Comparison of ENCODE assay signal across 8 cellular contexts in genomic region chr7:149771199-149771636, GRCh38. TPM values are rescaled to one million over a fixed set of nuclear protein-coding genes. Genes with fewer than 3 reads are reported as not detected.
DNase-seq lines count a peak whose midpoint lies in the region; ATAC-seq and TF ChIP-seq lines count a peak whose summit lies in the region.

No MANE protein-coding gene starts in this region.

- POLR2A ChIA-PET in RWPE1 (lab: Yijun Ruan, JAX; ENCODE audit: low non-redundant PET), result no interaction called here

- H3K36me3 ChIP-seq in GM06990 (ENCODE audit: control insufficient read depth, insufficient read depth, low read length) (no peaks in the 10 kb centered on the region), fibroblast of lung (ENCODE audit: control insufficient read depth, insufficient read depth, low read length) (no peaks in the 10 kb centered on the region)

- no peaks in the 10 kb centered on the region for H4K20me1 ChIP-seq in fibroblast of lung (ENCODE audit: control insufficient read depth, extremely low read depth, insufficient read depth, low read length)

- H3K9ac ChIP-seq in fibroblast of lung (ENCODE audit: insufficient read depth, low read length), result no peak overlapping the region

- ATAC-seq in HG02678 (IDR thresholded peaks at IDR 0.05; ENCODE audit: unreplicated experiment), result peak; percentile 16

- H3K9me3 ChIP-seq in fibroblast of lung (ENCODE audit: control insufficient read depth, insufficient read depth, low read depth, low read length), result no peaks in the 10 kb centered on the region

- DNase-seq in GM06990 (ENCODE audit: extremely low read depth, insufficient read length) (no peak), RWPE1 (ENCODE audit: low spot score) (no peak), fibroblast of lung (ENCODE audit: low read depth in 2 of 2) (no peak), retina (peak; percentile 70), NCI-H774 (lab: John Stamatoyannopoulos, UW) (no peak), NCI-H226 (no peak), hepatic stellate cell (ENCODE audit: low spot score) (no peak)

- no peak overlapping the region for H3K4me2 ChIP-seq in fibroblast of lung (ENCODE audit: extremely low read depth, insufficient read depth, low read length)

- H3K79me2 ChIP-seq in fibroblast of lung (ENCODE audit: control insufficient read depth, insufficient read depth, low read length), result no peaks in the 10 kb centered on the region

- no peaks in the 10 kb centered on the region for H3K4me1 ChIP-seq in fibroblast of lung (ENCODE audit: control insufficient read depth, extremely low read depth, insufficient read depth, low read length)

- no peaks in the 10 kb centered on the region; the same call in 1 of the 2 replicates for H3K27me3 ChIP-seq in GM06990 (replicated peaks; ENCODE audit: control insufficient read depth, insufficient read depth, low read length)
- peaks cover 10% of the 10 kb centered on the region for H3K27me3 ChIP-seq in fibroblast of lung (ENCODE audit: control insufficient read depth, insufficient read depth, low read length)

- peak overlapping the region; percentile 71 for H3K27ac ChIP-seq in RWPE1
- no peak overlapping the region for H3K27ac ChIP-seq in fibroblast of lung (ENCODE audit: insufficient read depth, low read length)

- H3K4me3 ChIP-seq in GM06990 (replicated peaks; ENCODE audit: low read depth, low read length) (peak overlapping the region; percentile 48), fibroblast of lung (replicated peaks in 1 of 4; ENCODE audit: control extremely low read depth in 1 of 4, insufficient read depth in 1 of 4, low read depth in 3 of 4, low read length in 4 of 4) (peak overlapping the region in 3 of 4 experiments; percentile 23 to 49 (median 48))

- no peak for TF ChIP-seq CTCF in GM06990 (IDR thresholded peaks at IDR 0.05; ENCODE audit: insufficient read depth, low read length, poor library complexity, severe bottlenecking)
- TF ChIP-seq CTCF in RWPE1 (conservative IDR thresholded peaks at IDR 0.05; ENCODE audit: low read depth), result no peak
- TF ChIP-seq CTCF in fibroblast of lung (conservative IDR thresholded peaks at IDR 0.05 in 1 of 2, IDR thresholded peaks at IDR 0.05 in 1 of 2; ENCODE audit: low read depth in 1 of 2, low read length in 2 of 2), result no peak

- CTCF ChIA-PET in RWPE1 (lab: Yijun Ruan, JAX), result no interaction called here

- peak overlapping the region; percentile 59 for H2AFZ ChIP-seq in fibroblast of lung (ENCODE audit: low read length)

RNA-seq across cellular contexts. Expression of gene ZNF467, which starts 2.2 kb away (rescaled TPM):
- 1.0 and 1.3 TPM in 2 replicates for total RNA-seq in fibroblast of lung
- 0.15 and 0.89 TPM in 2 replicates for polyA plus RNA-seq in fibroblast of lung
- polyA plus RNA-seq in fibroblast of lung (2012), result 0.89 and 3.4 TPM in 2 replicates
- 0.55 TPM in 1 of 2 replicates, not detected in the other for polyA minus RNA-seq in fibroblast of lung (ENCODE audit: low replicate concordance)
